Comparison of ENCODE assay signal across 1 cellular context in genomic region chr7:87091487-87092066, GRCh38.
TF ChIP-seq lines count a peak whose summit lies in the region.

No MANE protein-coding gene starts in this region.

TF ChIP-seq in GM12878, 131 proteins besides CTCF, POLR2A, EP300 and RAD21 (continued from another document):
- TF ChIP-seq, protein P1, sequence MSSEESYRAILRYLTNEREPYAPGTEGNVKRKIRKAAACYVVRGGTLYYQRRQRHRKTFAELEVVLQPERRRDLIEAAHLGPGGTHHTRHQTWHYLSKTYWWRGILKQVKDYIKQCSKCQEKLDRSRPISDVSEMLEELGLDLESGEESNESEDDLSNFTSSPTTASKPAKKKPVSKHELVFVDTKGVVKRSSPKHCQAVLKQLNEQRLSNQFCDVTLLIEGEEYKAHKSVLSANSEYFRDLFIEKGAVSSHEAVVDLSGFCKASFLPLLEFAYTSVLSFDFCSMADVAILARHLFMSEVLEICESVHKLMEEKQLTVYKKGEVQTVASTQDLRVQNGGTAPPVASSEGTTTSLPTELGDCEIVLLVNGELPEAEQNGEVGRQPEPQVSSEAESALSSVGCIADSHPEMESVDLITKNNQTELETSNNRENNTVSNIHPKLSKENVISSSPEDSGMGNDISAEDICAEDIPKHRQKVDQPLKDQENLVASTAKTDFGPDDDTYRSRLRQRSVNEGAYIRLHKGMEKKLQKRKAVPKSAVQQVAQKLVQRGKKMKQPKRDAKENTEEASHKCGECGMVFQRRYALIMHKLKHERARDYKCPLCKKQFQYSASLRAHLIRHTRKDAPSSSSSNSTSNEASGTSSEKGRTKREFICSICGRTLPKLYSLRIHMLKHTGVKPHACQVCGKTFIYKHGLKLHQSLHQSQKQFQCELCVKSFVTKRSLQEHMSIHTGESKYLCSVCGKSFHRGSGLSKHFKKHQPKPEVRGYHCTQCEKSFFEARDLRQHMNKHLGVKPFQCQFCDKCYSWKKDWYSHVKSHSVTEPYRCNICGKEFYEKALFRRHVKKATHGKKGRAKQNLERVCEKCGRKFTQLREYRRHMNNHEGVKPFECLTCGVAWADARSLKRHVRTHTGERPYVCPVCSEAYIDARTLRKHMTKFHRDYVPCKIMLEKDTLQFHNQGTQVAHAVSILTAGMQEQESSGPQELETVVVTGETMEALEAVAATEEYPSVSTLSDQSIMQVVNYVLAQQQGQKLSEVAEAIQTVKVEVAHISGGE (CRISPR knock-in tag; IDR thresholded peaks at IDR 0.05) = no peak
- no peak for TF ChIP-seq ESRRA (IDR thresholded peaks at IDR 0.05; ENCODE audit: low read length)
- TF ChIP-seq ZBTB33 (IDR thresholded peaks at IDR 0.05) = no peak
- no peak for TF ChIP-seq SPI1 (IDR thresholded peaks at IDR 0.05; ENCODE audit: borderline replicate concordance, insufficient read depth, low read depth, low read length)
- no peak for TF ChIP-seq CBX3 (IDR thresholded peaks at IDR 0.05; ENCODE audit: borderline replicate concordance, low read depth)
- no peak for TF ChIP-seq MYC (IDR thresholded peaks at IDR 0.05; ENCODE audit: insufficient read depth, insufficient read length, insufficient replicate concordance, low read length, severe bottlenecking)
TF ChIP-seq in GM12878: peak in this region for 0.
